9 cellular contexts compared by ENCODE assay signal in genomic region chr1:19260211-19261138, GRCh38. TPM values are rescaled to one million over a fixed set of nuclear protein-coding genes. Genes with fewer than 3 reads are reported as not detected.
A peak's percentile ranks its signal among the peaks of the same experiment; 100 is the strongest.
DNase-seq lines count a peak whose midpoint lies in the region; FAIRE-seq and TF ChIP-seq lines count a peak whose summit lies in the region.
"Had no signal": no experiment of that assay in that cellular context is flagged by ENCODE, and none has a peak within 500 bp of the region (broad histone marks: within the 10 kb centered on the region; RNA-seq: fewer than 3 reads in every experiment).

No MANE protein-coding gene starts in this region.

- H3K4me3 ChIP-seq in astrocyte of the cerebellum (ENCODE audit: low read depth, low read length) (no peak overlapping the region), mucosa of rectum (ENCODE audit: low read length in 2 of 2) (no peak overlapping the region), dorsolateral prefrontal cortex (no peak overlapping the region)

- peaks cover 0 to 12% of the 10 kb centered on the region in 2 donors for H3K4me1 ChIP-seq in mucosa of rectum (ENCODE audit: control insufficient read depth in 2 of 2, insufficient read depth in 2 of 2, low read length in 2 of 2)

- in situ Hi-C loops in astrocyte of the cerebellum (cut with HindIII; ENCODE audit: low sequenced_read_pairs) = no loop called here

- H3K36me3 ChIP-seq in mucosa of rectum (ENCODE audit: control insufficient read depth in 2 of 2, insufficient read depth in 2 of 2, low read length in 2 of 2) = peaks cover 38 to 48% of the 10 kb centered on the region in 2 donors

- FAIRE-seq in GM19239 (lab: Jason Lieb, UNC) = no peak

- H3K27me3 ChIP-seq in mucosa of rectum (ENCODE audit: control insufficient read depth in 2 of 2, insufficient read depth in 2 of 2, low read length in 2 of 2) (no peaks in the 10 kb centered on the region), dorsolateral prefrontal cortex (no peaks in the 10 kb centered on the region)

- no peak overlapping the region for H3K9ac ChIP-seq in mucosa of rectum (ENCODE audit: low read depth in 1 of 2, low read length in 2 of 2)

- TF ChIP-seq CTCF in astrocyte of the cerebellum (IDR thresholded peaks at IDR 0.05; ENCODE audit: low read depth, low read length, missing control alignments) (no peak), dorsolateral prefrontal cortex (IDR thresholded peaks at IDR 0.05 in 54 of 56, conservative IDR thresholded peaks at IDR 0.05 in 2 of 56; ENCODE audit: low read depth in 1 of 56, partially characterized antibody in 56 of 56) (no peak)

- H3K9me3 ChIP-seq in mucosa of rectum (ENCODE audit: control insufficient read depth in 2 of 2, low read length in 2 of 2) = no peaks in the 10 kb centered on the region

- peak overlapping the region; percentile 8 to 23 for H3K27ac ChIP-seq in mucosa of rectum (ENCODE audit: low read depth in 2 of 2, low read length in 2 of 2)
- no peak overlapping the region for H3K27ac ChIP-seq in dorsolateral prefrontal cortex

- DNase-seq in DMS53 treated with DMSO at 0.1 percent for 48 hours (lab: John Stamatoyannopoulos, UW; ENCODE audit: unreplicated experiment) (peak; percentile 98), M059J (ENCODE audit: low read depth) (peak; percentile 83), astrocyte of the cerebellum (ENCODE audit: low read depth) (peak; percentile 18), dorsolateral prefrontal cortex (no peak), GM19239 (ENCODE audit: insufficient read length, low spot score) (no peak), GM19240 (ENCODE audit: insufficient read length, low spot score) (no peak)
- no peak for DNase-seq in stimulated activated naive CD4-positive, alpha-beta T cell treated with Interleukin-2 at 50 U/mL for 16 hours (lab: John Stamatoyannopoulos, UW)
- DNase-seq: stimulated activated CD4-positive, alpha-beta T cell treated with anti-CD3 and anti-CD28 coated beads, Interleukin-4, amount 100 ng/mL, for 24 hours had no signal

- intact Hi-C loops in dorsolateral prefrontal cortex (cut with DNase I) = no loop called here

RNA-seq across cellular contexts. Expression of gene MRTO4, which starts 8.9 kb away (rescaled TPM):
- 34.9 and 35.0 TPM in 2 replicates for total RNA-seq in M059J (2014; rRNA removed; shearing (Covaris generic))
- 10 to 100 TPM; 18.3 to 47.2 (median 30.0) TPM for total RNA-seq in dorsolateral prefrontal cortex

RNA-seq across cellular contexts. Expression of gene EMC1, which starts 9.2 kb away (rescaled TPM):
- total RNA-seq in M059J (2014; rRNA removed; shearing (Covaris generic)) = 118 and 120 TPM in 2 replicates
- 100 to 1,000 TPM in 14 of 120 experiments, 10 to 100 TPM in 106; 58.6 to 120 (median 88.1) TPM for total RNA-seq in dorsolateral prefrontal cortex

RNA-seq across cellular contexts. Expression of gene AKR7A3, which starts 28.1 kb away (rescaled TPM):
- total RNA-seq in M059J (2014; rRNA removed; shearing (Covaris generic)) = 0.37 TPM in 1 of 2 replicates, not detected in the other
- total RNA-seq in dorsolateral prefrontal cortex = 1 to 10 TPM; 2.0 to 9.0 (median 4.2) TPM

RNA-seq across cellular contexts. Expression of gene UBR4, which starts 50.4 kb away (rescaled TPM):
- total RNA-seq in M059J (2014; rRNA removed; shearing (Covaris generic)) = 40.0 and 86.1 TPM in 2 replicates
- total RNA-seq in dorsolateral prefrontal cortex = 100 to 1,000 TPM; 143 to 247 (median 184) TPM

RNA-seq across cellular contexts. Expression of gene AKR7A2, which starts 51.5 kb away (rescaled TPM):
- 110 and 121 TPM in 2 replicates for total RNA-seq in M059J (2014; rRNA removed; shearing (Covaris generic))
- 10 to 100 TPM; 30.7 to 80.6 (median 48.3) TPM for total RNA-seq in dorsolateral prefrontal cortex

Comparison
In these comparisons a context has a peak if more than half of its experiments do, and no peak if none do; other contexts are left out.
1. DNase-seq: peak in DMS53 treated with DMSO at 0.1 percent for 48 hours (single experiment), M059J (single experiment) and astrocyte of the cerebellum (single experiment); none in stimulated activated naive CD4-positive, alpha-beta T cell treated with Interleukin-2 at 50 U/mL for 16 hours (single experiment), dorsolateral prefrontal cortex (0 of 10), GM19239 (single experiment) and GM19240 (single experiment).
2. H3K27ac ChIP-seq: peak in mucosa of rectum (2 of 2); none in dorsolateral prefrontal cortex (0 of 59).